8 cellular contexts compared by ENCODE assay signal in genomic region chr11:46529086-46529905, GRCh38.
DNase-seq lines count a peak whose midpoint lies in the region; ATAC-seq and TF ChIP-seq lines count a peak whose summit lies in the region.

No MANE protein-coding gene starts in this region.

- no peaks in the 10 kb centered on the region for H3K27me3 Mint-ChIP-seq in naive thymus-derived CD4-positive, alpha-beta T cell
- no peaks in the 10 kb centered on the region for H3K27me3 Mint-ChIP-seq in stimulated activated naive B cell treated with anti-CD40 and anti-IgM and Interleukin-4, amounts not matched to agents 10 μg/mL and 1 μg/mL and 100 μg/mL, for 72 hours

- ATAC-seq in HG03159 (IDR thresholded peaks at IDR 0.05; ENCODE audit: unreplicated experiment), result peak; percentile 78
- ATAC-seq in naive thymus-derived CD4-positive, alpha-beta T cell, result peak; percentile 99
- peak; percentile 98 for ATAC-seq in stimulated activated naive B cell treated with anti-CD40 and anti-IgM and Interleukin-4, amounts not matched to agents 10 μg/mL and 1 μg/mL and 100 μg/mL, for 72 hours (replicated peaks)
- no peak for ATAC-seq in GM21381 (IDR thresholded peaks at IDR 0.05; ENCODE audit: unreplicated experiment)

- peaks cover 17 to 49% (median 39%) of the 10 kb centered on the region in 7 donors for H3K4me1 Mint-ChIP-seq in naive thymus-derived CD4-positive, alpha-beta T cell
- H3K4me1 Mint-ChIP-seq in stimulated activated naive B cell treated with anti-CD40 and anti-IgM and Interleukin-4, amounts not matched to agents 10 μg/mL and 1 μg/mL and 100 μg/mL, for 72 hours, result peaks cover 21 to 27% of the 10 kb centered on the region in 2 donors

- no peak overlapping the region for H3K9ac ChIP-seq in NT2/D1 (ENCODE audit: insufficient read length, low read depth)

- no peak for TF ChIP-seq POLR2A in erythroblast (IDR thresholded peaks at IDR 0.05; ENCODE audit: low read length)

- no peak overlapping the region for H3K27ac ChIP-seq in naive thymus-derived CD4-positive, alpha-beta T cell (ENCODE audit: low read depth, low read length)

- no peaks in the 10 kb centered on the region for H3K36me3 ChIP-seq in NT2/D1 (ENCODE audit: insufficient read depth, insufficient read length, low read length)
- H3K36me3 ChIP-seq in naive thymus-derived CD4-positive, alpha-beta T cell (ENCODE audit: control insufficient read depth in 2 of 3, insufficient read depth in 3 of 3, low read length in 3 of 3), result no peaks in the 10 kb centered on the region

- H3K36me3 Mint-ChIP-seq in naive thymus-derived CD4-positive, alpha-beta T cell, result peaks cover 0 to 15% (median 12%) of the 10 kb centered on the region in 5 donors
- peaks cover 0 to 4% of the 10 kb centered on the region in 2 donors for H3K36me3 Mint-ChIP-seq in stimulated activated naive B cell treated with anti-CD40 and anti-IgM and Interleukin-4, amounts not matched to agents 10 μg/mL and 1 μg/mL and 100 μg/mL, for 72 hours

- H3K4me3 Mint-ChIP-seq in naive thymus-derived CD4-positive, alpha-beta T cell, result no peak overlapping the region
- H3K4me3 Mint-ChIP-seq in stimulated activated naive B cell treated with anti-CD40 and anti-IgM and Interleukin-4, amounts not matched to agents 10 μg/mL and 1 μg/mL and 100 μg/mL, for 72 hours, result no peak overlapping the region

- H3K4me1 ChIP-seq in NT2/D1 (ENCODE audit: insufficient read depth, insufficient read length), result peaks cover 3% of the 10 kb centered on the region
- H3K4me1 ChIP-seq in naive thymus-derived CD4-positive, alpha-beta T cell (ENCODE audit: control insufficient read depth in 2 of 2, insufficient read depth in 2 of 2, low read length in 2 of 2), result peaks cover 0 to 8% of the 10 kb centered on the region in 2 donors

- CTCF ChIA-PET in naive thymus-derived CD4-positive, alpha-beta T cell (lab: Charles Lee), result interaction anchor here (0.6 to 1.5 kb wide), 8 partner anchors 10 to 286 kb away, joined by 3 to 6 read pairs (median 4); no protein-coding TSS in a partner anchor

- intact Hi-C loops in naive thymus-derived CD4-positive, alpha-beta T cell (cut with micrococcal nuclease), result loop anchor here (1.0 to 2.0 kb wide), 6 partner anchors 9 to 290 kb away; no protein-coding TSS in a partner anchor

- no peaks in the 10 kb centered on the region for H3K27me3 ChIP-seq in NT2/D1 (ENCODE audit: insufficient read depth, insufficient read length)
- H3K27me3 ChIP-seq in naive thymus-derived CD4-positive, alpha-beta T cell (ENCODE audit: control insufficient read depth in 2 of 2, insufficient read depth in 2 of 2, low read length in 2 of 2), result no peaks in the 10 kb centered on the region

- peaks cover 0 to 3% (median 0%) of the 10 kb centered on the region in 11 donors for H3K9me3 Mint-ChIP-seq in naive thymus-derived CD4-positive, alpha-beta T cell
- H3K9me3 Mint-ChIP-seq in stimulated activated naive B cell treated with anti-CD40 and anti-IgM and Interleukin-4, amounts not matched to agents 10 μg/mL and 1 μg/mL and 100 μg/mL, for 72 hours, result no peaks in the 10 kb centered on the region

- H3K4me3 ChIP-seq in NT2/D1 (ENCODE audit: insufficient read length, low read depth), result no peak overlapping the region
- H3K4me3 ChIP-seq in naive thymus-derived CD4-positive, alpha-beta T cell (ENCODE audit: low read length), result no peak overlapping the region

- H3K27ac Mint-ChIP-seq in naive thymus-derived CD4-positive, alpha-beta T cell, result peak overlapping the region in 1 of 9 donors; percentile 65
- H3K27ac Mint-ChIP-seq in stimulated activated naive B cell treated with anti-CD40 and anti-IgM and Interleukin-4, amounts not matched to agents 10 μg/mL and 1 μg/mL and 100 μg/mL, for 72 hours, result no peak overlapping the region

- DNase-seq in NT2/D1 (ENCODE audit: low read depth, low spot score) (peak; percentile 72), erythroblast (lab: John Stamatoyannopoulos, UW) (peak; percentile 81 to 89)
- peak; percentile 86 for DNase-seq in activated CD8-positive, alpha-beta memory T cell treated with anti-CD3 and anti-CD28 coated beads, Interleukin-2, amount 50 U/mL, for 48 hours
- DNase-seq in naive thymus-derived CD4-positive, alpha-beta T cell, result peak; percentile 39 to 75 (median 68)
- peak; percentile 55 for DNase-seq in stimulated activated naive B cell treated with anti-CD40 and anti-IgM and Interleukin-4, amounts not matched to agents 10 μg/mL and 1 μg/mL and 100 μg/mL, for 72 hours

- H3K9me3 ChIP-seq in NT2/D1 (ENCODE audit: insufficient read depth, low read length), result peaks cover 10% of the 10 kb centered on the region
- H3K9me3 ChIP-seq in naive thymus-derived CD4-positive, alpha-beta T cell (ENCODE audit: control insufficient read depth in 2 of 3, low read length in 3 of 3), result no peaks in the 10 kb centered on the region

- POLR2A ChIA-PET in naive thymus-derived CD4-positive, alpha-beta T cell (lab: Charles Lee), result no interaction called here

- peak; percentile 90 for TF ChIP-seq CTCF in GM12874 (IDR thresholded peaks at IDR 0.05; ENCODE audit: insufficient read depth, low read depth, low read length)
